ENCODE assay signal across 9 cellular contexts in the genomic region with DNA sequence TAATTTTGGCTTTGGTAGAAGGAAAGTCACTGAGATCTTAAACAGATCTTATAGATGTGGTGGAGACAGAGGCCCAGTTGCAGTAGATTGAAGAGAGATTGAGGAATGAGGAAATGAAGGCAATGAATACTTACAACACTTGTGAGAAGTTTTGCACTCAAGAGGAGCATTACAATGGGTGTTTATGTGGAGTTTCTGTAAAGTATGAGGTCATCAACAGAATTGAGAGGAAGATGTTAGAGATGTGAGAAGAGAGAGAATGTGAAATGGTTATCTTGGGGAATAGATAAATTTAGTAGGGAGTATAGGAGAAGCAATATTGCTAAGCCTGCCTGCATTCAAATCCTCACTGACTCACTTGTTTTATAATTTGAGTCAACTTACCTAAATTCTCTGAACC.
"Had no signal": no experiment of that assay in that cellular context is flagged by ENCODE, and none has a peak within 500 bp of the region (broad histone marks: within the 10 kb centered on the region; RNA-seq: fewer than 3 reads in every experiment).

No MANE protein-coding gene starts in this region.

- H3K27ac ChIP-seq: KMS-11 had no signal

- DNase-seq: H9, HCEC 1CT, HFFc6, KBM-7 had no signal

- FAIRE-seq: H1, H54, HTR-8/SVneo had no signal

- H3K4me2 ChIP-seq: GM23338, KMS-11 had no signal

- ATAC-seq: GM23338 had no signal

- H3K9ac ChIP-seq: KMS-11 had no signal

- H3K4me3 ChIP-seq: GM23338 had no signal
